34 cellular contexts compared by ENCODE assay signal in the genomic region with DNA sequence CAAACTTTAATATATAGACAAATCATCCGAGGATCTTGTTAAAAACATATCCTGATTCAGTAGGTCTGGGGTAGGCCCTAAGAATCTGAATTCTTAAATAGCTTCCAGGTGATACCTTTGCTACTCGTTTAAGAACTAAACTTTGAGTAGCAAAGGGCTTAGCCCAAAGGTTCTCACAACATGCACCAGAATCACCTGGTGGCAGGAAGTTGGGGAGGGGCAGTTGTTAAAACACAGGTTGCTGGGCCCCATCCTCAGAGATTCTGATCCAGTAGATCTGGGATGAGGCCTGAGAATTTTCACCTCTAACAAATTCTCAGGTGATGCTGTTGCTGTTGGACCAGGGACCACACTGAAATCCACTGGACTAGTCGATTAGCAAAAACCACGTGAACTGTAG.
"Had no signal": no experiment of that assay in that cellular context is flagged by ENCODE, and none has a peak within 500 bp of the region (broad histone marks: within the 10 kb centered on the region; RNA-seq: fewer than 3 reads in every experiment).

No MANE protein-coding gene starts in this region.

- H3K36me3 Mint-ChIP-seq: activated naive CD4-positive, alpha-beta T cell treated with anti-CD3 and anti-CD28 coated beads, Interleukin-2, amount 50 U/mL, for 24 hours; activated naive CD8-positive, alpha-beta T cell treated with anti-CD3 and anti-CD28 coated beads, Interleukin-2, amount 10 ng/mL, durations not matched to agents 7 days and 5 days had no signal

- H3K27me3 ChIP-seq: ascending aorta, breast epithelium, MG63 had no signal

- H3K9me3 ChIP-seq: ascending aorta, breast epithelium had no signal

- ATAC-seq: activated CD8-positive, alpha-beta T cell treated with anti-CD3 and anti-CD28 coated beads, Interleukin-2, amount 10 ng/mL, durations not matched to agents 7 days and 5 days; Right ventricle myocardium inferior; SK-N-SH treated with all-trans-retinoic acid at 6 μM for 48 hours had no signal

- H3K36me3 ChIP-seq: ascending aorta, breast epithelium, MG63, WERI-Rb-1 had no signal

- H3K4me3 Mint-ChIP-seq: activated CD4-positive, alpha-beta T cell treated with anti-CD3 and anti-CD28 coated beads, Interleukin-2, amount 10 ng/mL, durations not matched to agents 7 days and 5 days; activated CD8-positive, alpha-beta T cell treated with anti-CD3 and anti-CD28 coated beads, Interleukin-2, amount 10 ng/mL, durations not matched to agents 7 days and 5 days; activated naive CD4-positive, alpha-beta T cell treated with anti-CD3 and anti-CD28 coated beads, Interleukin-2, amount 50 U/mL, for 24 hours; activated naive CD8-positive, alpha-beta T cell treated with anti-CD3 and anti-CD28 coated beads, Interleukin-2, amount 10 ng/mL, durations not matched to agents 7 days and 5 days; activated T-cell treated with anti-CD3 and anti-CD28 coated beads, Interleukin-2, amount 50 U/mL, for 24 hours had no signal

- H3K4me1 ChIP-seq: ascending aorta, breast epithelium had no signal

- H3K4me2 ChIP-seq: PC-9 had no signal

- DNase-seq: activated CD4-positive, alpha-beta T cell treated with anti-CD3 and anti-CD28 coated beads, Interleukin-2, amount 10 ng/mL, durations not matched to agents 7 days and 5 days; activated CD4-positive, alpha-beta T cell treated with anti-CD3 and anti-CD28 coated beads, Interleukin-2, amount 50 U/mL, for 48 hours; activated CD8-positive, alpha-beta T cell treated with anti-CD3 and anti-CD28 coated beads, Interleukin-2, amount 10 ng/mL, durations not matched to agents 7 days and 5 days; activated gamma-delta T cell; activated naive CD4-positive, alpha-beta T cell treated with Interleukin-2 at 50 U/mL for 16 hours; activated naive CD8-positive, alpha-beta T cell treated with anti-CD3 and anti-CD28 coated beads, Interleukin-2, amount 10 ng/mL, durations not matched to agents 7 days and 5 days; activated T-cell treated with anti-CD3 and anti-CD28 coated beads, Interleukin-2, amount 50 U/mL, for 24 hours; amygdala; cerebellar nuclear complex; Kasumi-1; MG63; NCI-H1048; NCI-H1105 treated with DMSO at 0.1 percent for 48 hours; NCI-H1436; NCI-H1694; NCI-H1930; NCI-H2081 treated with DMSO at 0.1 percent for 48 hours; NCI-H345; NCI-H524 treated with DMSO at 0.1 percent for 48 hours; NCI-H748 treated with DMSO at 0.1 percent for 48 hours; NK-92 treated with Interleukin-12 subunit alpha and Interleukin-12 subunit beta, amount 100 ng/mL, for 24 hours; PC-9; SIG-M5; T-helper 1 cell; T-helper 2 cell; T1000; WERI-Rb-1 had no signal

- H3K27me3 Mint-ChIP-seq: activated naive CD4-positive, alpha-beta T cell treated with anti-CD3 and anti-CD28 coated beads, Interleukin-2, amount 50 U/mL, for 24 hours had no signal

- H3K27ac Mint-ChIP-seq: activated CD4-positive, alpha-beta T cell treated with anti-CD3 and anti-CD28 coated beads, Interleukin-2, amount 10 ng/mL, durations not matched to agents 7 days and 5 days; activated CD8-positive, alpha-beta T cell treated with anti-CD3 and anti-CD28 coated beads, Interleukin-2, amount 10 ng/mL, durations not matched to agents 7 days and 5 days; activated naive CD4-positive, alpha-beta T cell treated with anti-CD3 and anti-CD28 coated beads, Interleukin-2, amount 50 U/mL, for 24 hours; activated naive CD8-positive, alpha-beta T cell treated with anti-CD3 and anti-CD28 coated beads, Interleukin-2, amount 10 ng/mL, durations not matched to agents 7 days and 5 days; activated T-cell treated with anti-CD3 and anti-CD28 coated beads, Interleukin-2, amount 50 U/mL, for 24 hours; activated T-helper 2 cell treated with anti-CD3 and anti-CD28 coated beads, Interferon-gamma antibody, Interleukin-2, Interleukin-4, amounts not matched to agents 10 μg/mL and 5 μg/mL and 100 μg/mL, durations not matched to agents 14 hours and 24 hours and 36 hours had no signal

- H3K27ac ChIP-seq: ascending aorta, breast epithelium, PC-9, RWPE1, WERI-Rb-1 had no signal

- H3K4me1 Mint-ChIP-seq: activated CD4-positive, alpha-beta T cell treated with anti-CD3 and anti-CD28 coated beads, Interleukin-2, amount 10 ng/mL, durations not matched to agents 7 days and 5 days; activated naive CD4-positive, alpha-beta T cell treated with anti-CD3 and anti-CD28 coated beads, Interleukin-2, amount 50 U/mL, for 24 hours; activated naive CD8-positive, alpha-beta T cell treated with anti-CD3 and anti-CD28 coated beads, Interleukin-2, amount 10 ng/mL, durations not matched to agents 7 days and 5 days had no signal

- H3K9me3 Mint-ChIP-seq: activated CD4-positive, alpha-beta T cell treated with anti-CD3 and anti-CD28 coated beads, Interleukin-2, amount 10 ng/mL, durations not matched to agents 7 days and 5 days; activated naive CD4-positive, alpha-beta T cell treated with anti-CD3 and anti-CD28 coated beads, Interleukin-2, amount 50 U/mL, for 24 hours; activated T-cell treated with anti-CD3 and anti-CD28 coated beads, Interleukin-2, amount 50 U/mL, for 24 hours; activated T-helper 2 cell treated with anti-CD3 and anti-CD28 coated beads, Interferon-gamma antibody, Interleukin-2, Interleukin-4, amounts not matched to agents 10 μg/mL and 5 μg/mL and 100 μg/mL, durations not matched to agents 14 hours and 24 hours and 36 hours had no signal

- H3K4me3 ChIP-seq: ascending aorta, breast epithelium, MG63, PC-9 had no signal

- H2AFZ ChIP-seq: PC-9 had no signal
